7 cellular contexts compared by ENCODE assay signal in genomic region chrX:50204364-50204899, GRCh38. TPM values are rescaled to one million over a fixed set of nuclear protein-coding genes. Genes with fewer than 3 reads are reported as not detected.
DNase-seq lines count a peak whose midpoint lies in the region; ATAC-seq and TF ChIP-seq lines count a peak whose summit lies in the region.

A gene with protein sequence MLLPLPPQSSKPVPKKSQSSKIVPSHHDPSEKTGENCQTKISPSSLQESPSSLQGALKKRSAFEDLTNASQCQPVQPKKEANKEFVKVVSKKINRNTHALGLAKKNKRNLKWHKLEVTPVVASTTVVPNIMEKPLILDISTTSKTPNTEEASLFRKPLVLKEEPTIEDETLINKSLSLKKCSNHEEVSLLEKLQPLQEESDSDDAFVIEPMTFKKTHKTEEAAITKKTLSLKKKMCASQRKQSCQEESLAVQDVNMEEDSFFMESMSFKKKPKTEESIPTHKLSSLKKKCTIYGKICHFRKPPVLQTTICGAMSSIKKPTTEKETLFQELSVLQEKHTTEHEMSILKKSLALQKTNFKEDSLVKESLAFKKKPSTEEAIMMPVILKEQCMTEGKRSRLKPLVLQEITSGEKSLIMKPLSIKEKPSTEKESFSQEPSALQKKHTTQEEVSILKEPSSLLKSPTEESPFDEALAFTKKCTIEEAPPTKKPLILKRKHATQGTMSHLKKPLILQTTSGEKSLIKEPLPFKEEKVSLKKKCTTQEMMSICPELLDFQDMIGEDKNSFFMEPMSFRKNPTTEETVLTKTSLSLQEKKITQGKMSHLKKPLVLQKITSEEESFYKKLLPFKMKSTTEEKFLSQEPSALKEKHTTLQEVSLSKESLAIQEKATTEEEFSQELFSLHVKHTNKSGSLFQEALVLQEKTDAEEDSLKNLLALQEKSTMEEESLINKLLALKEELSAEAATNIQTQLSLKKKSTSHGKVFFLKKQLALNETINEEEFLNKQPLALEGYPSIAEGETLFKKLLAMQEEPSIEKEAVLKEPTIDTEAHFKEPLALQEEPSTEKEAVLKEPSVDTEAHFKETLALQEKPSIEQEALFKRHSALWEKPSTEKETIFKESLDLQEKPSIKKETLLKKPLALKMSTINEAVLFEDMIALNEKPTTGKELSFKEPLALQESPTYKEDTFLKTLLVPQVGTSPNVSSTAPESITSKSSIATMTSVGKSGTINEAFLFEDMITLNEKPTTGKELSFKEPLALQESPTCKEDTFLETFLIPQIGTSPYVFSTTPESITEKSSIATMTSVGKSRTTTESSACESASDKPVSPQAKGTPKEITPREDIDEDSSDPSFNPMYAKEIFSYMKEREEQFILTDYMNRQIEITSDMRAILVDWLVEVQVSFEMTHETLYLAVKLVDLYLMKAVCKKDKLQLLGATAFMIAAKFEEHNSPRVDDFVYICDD (N-terminal part only) (plus strand): TSS chrX:50204765. CDS start chrX:50285164, 80,399 bp downstream.

- ATAC-seq in HG02759 (IDR thresholded peaks at IDR 0.05; ENCODE audit: unreplicated experiment): peak; percentile 99
- peak; percentile 94 for ATAC-seq in sciatic nerve

- no peaks in the 10 kb centered on the region for H3K9me3 Mint-ChIP-seq in T-helper 1 cell treated with Interleukin-12 subunit alpha and Interleukin-12 subunit beta and Interleukin-4 antibody, amounts not matched to agents 30 μg/mL and 1 μg/mL, for 36 hours

- peak; percentile 41 for TF ChIP-seq CTCF in GM13976 (IDR thresholded peaks at IDR 0.05; ENCODE audit: borderline replicate concordance, control extremely low read depth, extremely low read depth, insufficient read depth, missing control alignments)

- H3K27ac Mint-ChIP-seq in T-helper 1 cell treated with Interleukin-12 subunit alpha and Interleukin-12 subunit beta and Interleukin-4 antibody, amounts not matched to agents 30 μg/mL and 1 μg/mL, for 36 hours: peak within 1 kb of the TSS; percentile 93

- peaks cover 8% of the 10 kb centered on the region for H3K4me1 Mint-ChIP-seq in T-helper 1 cell treated with Interleukin-12 subunit alpha and Interleukin-12 subunit beta and Interleukin-4 antibody, amounts not matched to agents 30 μg/mL and 1 μg/mL, for 36 hours (ENCODE audit: low read depth)

- DNase-seq in GM13976 (ENCODE audit: low spot score) (peak; percentile 73), NCI-H1105 (lab: John Stamatoyannopoulos, UW) (peak; percentile 38), amniotic stem cell (lab: John Stamatoyannopoulos, UW) (peak; percentile 4), hepatic stellate cell (ENCODE audit: low spot score) (peak; percentile 60), sciatic nerve (ENCODE audit: low spot score) (peak; percentile 77)

- in situ Hi-C loops in GM13976 (cut with MboI; ENCODE audit: low sequenced_read_pairs, unreplicated experiment): no loop called here

- no peaks in the 10 kb centered on the region for H3K27me3 Mint-ChIP-seq in T-helper 1 cell treated with Interleukin-12 subunit alpha and Interleukin-12 subunit beta and Interleukin-4 antibody, amounts not matched to agents 30 μg/mL and 1 μg/mL, for 36 hours (ENCODE audit: low read depth)

- H3K36me3 Mint-ChIP-seq in T-helper 1 cell treated with Interleukin-12 subunit alpha and Interleukin-12 subunit beta and Interleukin-4 antibody, amounts not matched to agents 30 μg/mL and 1 μg/mL, for 36 hours (ENCODE audit: low read depth): no peaks in the 10 kb centered on the region

- intact Hi-C loops in sciatic nerve (cut with DNase I): no loop called here

- H3K4me3 Mint-ChIP-seq in T-helper 1 cell treated with Interleukin-12 subunit alpha and Interleukin-12 subunit beta and Interleukin-4 antibody, amounts not matched to agents 30 μg/mL and 1 μg/mL, for 36 hours: peak within 1 kb of the TSS; percentile 84

RNA-seq across cellular contexts. Expression of the gene that starts here (rescaled TPM):
- total RNA-seq in sciatic nerve: 0.80 TPM

Comparison
In these comparisons a context has a peak if more than half of its experiments do, and no peak if none do; other contexts are left out.
1. Peak in every context shown above with its lines: DNase-seq and ATAC-seq.
2. Peak in DNase-seq and ATAC-seq in sciatic nerve; RNA of the gene not detected or under 1 TPM.
3. DNase-seq: peak in every context shown above with its lines; median percentile 77 in sciatic nerve; 73 in GM13976; 60 in hepatic stellate cell; 38 in NCI-H1105; 4 in amniotic stem cell.